8 cellular contexts compared by ENCODE assay signal in genomic region chr2:53970898-53971681, GRCh38. TPM values are rescaled to one million over a fixed set of nuclear protein-coding genes. Genes with fewer than 3 reads are reported as not detected.
DNase-seq lines count a peak whose midpoint lies in the region; ATAC-seq and TF ChIP-seq lines count a peak whose summit lies in the region.

Gene PSME4, minus strand, starts transcription at chr2:53970993. Its CDS starts 209 bp downstream, at chr2:53970784.

- H3K4me1 Mint-ChIP-seq in neural crest cell, result peaks cover 39% of the 10 kb centered on the region

- WGBS in stomach, 5 donors, result 0 to 1% (median 1%) methylated on average over 19 to 61 of the region's 61 CpGs

- H2AFZ ChIP-seq in MM.1S (ENCODE audit: low read length), result peak within 1 kb of the TSS; percentile 75

- H3K27me3 Mint-ChIP-seq in neural crest cell (ENCODE audit: low read depth), result no peaks in the 10 kb centered on the region

- H3K36me3 Mint-ChIP-seq in neural crest cell (ENCODE audit: low read depth), result peaks cover 3% of the 10 kb centered on the region

- H4K20me1 ChIP-seq in MM.1S (ENCODE audit: insufficient read depth, low read length), result no peaks in the 10 kb centered on the region; the same call in 1 of the 2 replicates

- no peak for TF ChIP-seq EP300 in stomach (IDR thresholded peaks at IDR 0.05)

- intact Hi-C loops in stomach (cut with DNase I; ENCODE audit: low total_unique reads), result no loop called here

- H3K9me3 ChIP-seq in HAP-1, result no peaks in the 10 kb centered on the region
- H3K9me3 ChIP-seq in MM.1S (replicated peaks; ENCODE audit: insufficient read depth, low read length), result no peaks in the 10 kb centered on the region
- no peaks in the 10 kb centered on the region; the same call in 1 of the 2 replicates for H3K9me3 ChIP-seq in SJSA1 (replicated peaks)
- no peaks in the 10 kb centered on the region for H3K9me3 ChIP-seq in stomach

- H3K36me3 ChIP-seq in HAP-1 (replicated peaks) (no peaks in the 10 kb centered on the region; the same call in 1 of the 2 replicates), MM.1S (replicated peaks; ENCODE audit: insufficient read depth, low read length) (no peaks in the 10 kb centered on the region), SJSA1 (peaks cover 7% of the 10 kb centered on the region), stomach (peaks cover 0 to 23% (median 23%) of the 10 kb centered on the region in 4 donors)

- DNase-seq in G401 (ENCODE audit: low spot score) (peak; percentile 87), HAP-1 (ENCODE audit: low spot score in 2 of 2) (peak; percentile 75 to 96), MM.1S (peak; percentile 91), SJSA1 (ENCODE audit: low read depth in 1 of 2, low spot score in 2 of 2) (peak; percentile 86 to 95), foreskin keratinocyte (peak in 1 of 2 donors; percentile 69), neural crest cell (ENCODE audit: low read depth, low spot score) (peak; percentile 85), stomach (peak; percentile 96)
- DNase-seq in activated gamma-delta T cell treated with anti-CD3 and anti-CD28 coated beads, Interleukin-2, amount 50 U/mL, for 16 hours (ENCODE audit: low read depth), result peak; percentile 93

- H3K9me2 ChIP-seq in MM.1S (replicated peaks; ENCODE audit: insufficient read depth, low read length), result no peaks in the 10 kb centered on the region

- H3K79me2 ChIP-seq in MM.1S (ENCODE audit: low read length), result peaks cover 53% of the 10 kb centered on the region

- in situ Hi-C loops in G401 (cut with HindIII; ENCODE audit: low sequenced_read_pairs) (no loop called here), HAP-1 (cut with MboI; ENCODE audit: low sequenced_read_pairs) (no loop called here)

- no peaks in the 10 kb centered on the region for H3K27me3 ChIP-seq in HAP-1 (ENCODE audit: low read depth)
- H3K27me3 ChIP-seq in MM.1S (replicated peaks; ENCODE audit: insufficient read depth, low read length), result no peaks in the 10 kb centered on the region
- no peaks in the 10 kb centered on the region for H3K27me3 ChIP-seq in SJSA1 (replicated peaks)
- no peaks in the 10 kb centered on the region for H3K27me3 ChIP-seq in foreskin keratinocyte
- H3K27me3 ChIP-seq in stomach, result no peaks in the 10 kb centered on the region

- H3K4me1 ChIP-seq in HAP-1 (peaks cover 8% of the 10 kb centered on the region), MM.1S (ENCODE audit: low read length) (peaks cover 7% of the 10 kb centered on the region), SJSA1 (replicated peaks) (peaks cover 16% of the 10 kb centered on the region), foreskin keratinocyte (peaks cover 13% of the 10 kb centered on the region), stomach (peaks cover 14 to 53% (median 37%) of the 10 kb centered on the region in 4 donors)

- peak within 1 kb of the TSS; percentile 94 for H3K27ac Mint-ChIP-seq in neural crest cell (ENCODE audit: unreplicated experiment)

- H3K4me2 ChIP-seq in MM.1S (ENCODE audit: low read depth, low read length), result peak within 1 kb of the TSS; percentile 79

- peak in 2 of 4 donors; percentile 42 to 92 for TF ChIP-seq POLR2A in stomach (IDR thresholded peaks at IDR 0.05)

- TF ChIP-seq CTCF in MM.1S (IDR thresholded peaks at IDR 0.05; ENCODE audit: low read length) (no peak), foreskin keratinocyte (conservative IDR thresholded peaks at IDR 0.05) (no peak), neural crest cell (conservative IDR thresholded peaks at IDR 0.05) (no peak), stomach (IDR thresholded peaks at IDR 0.05) (no peak)

- H3K27ac ChIP-seq in MM.1S (ENCODE audit: low read length) (peak within 1 kb of the TSS; percentile 68), SJSA1 (peak within 1 kb of the TSS; percentile 89), foreskin keratinocyte (peak within 1 kb of the TSS; percentile 90), stomach (peak within 1 kb of the TSS; percentile 95 to 99 (median 98))

- peak within 1 kb of the TSS; percentile 71 for H3K9ac ChIP-seq in MM.1S (ENCODE audit: low read length)

- no peaks in the 10 kb centered on the region for H3K9me3 Mint-ChIP-seq in neural crest cell

- H3K4me3 ChIP-seq in HAP-1 (peak within 1 kb of the TSS; percentile 85), MM.1S (ENCODE audit: low read length) (peak within 1 kb of the TSS; percentile 99), SJSA1 (peak within 1 kb of the TSS; percentile 74), stomach (peak within 1 kb of the TSS; percentile 78 to 97 (median 94))

- ATAC-seq in foreskin keratinocyte, result peak; percentile 89

- H3K4me3 Mint-ChIP-seq in neural crest cell, result peak within 1 kb of the TSS; percentile 93

- peaks cover 13% of the 10 kb centered on the region; the same call in 1 of the 2 replicates for H3F3A ChIP-seq in MM.1S (ENCODE audit: insufficient read depth, low read length)

RNA-seq across cellular contexts. Expression of gene PSME4, which starts in this region (rescaled TPM):
- total RNA-seq in G401 (2014; rRNA removed; shearing (Covaris generic)), result 14.6 and 24.3 TPM in 2 replicates
- 29.3 and 44.9 TPM in 2 replicates for total RNA-seq in SJSA1 (2014; rRNA removed; shearing (Covaris generic))
- total RNA-seq in foreskin keratinocyte (74.4 and 76.2 TPM in 2 replicates), neural crest cell (64.3 and 65.9 TPM in 2 replicates), stomach (100 to 1,000 TPM in 1 of 5 donors, 10 to 100 TPM in 4; 15.1 to 133 (median 54.5) TPM)
- polyA plus RNA-seq in foreskin keratinocyte (47.3 and 51.8 TPM in 2 replicates), stomach (10 to 100 TPM; 24.6 to 31.1 (median 30.7) TPM)
